8 cellular contexts compared by ENCODE assay signal in the genomic region with DNA sequence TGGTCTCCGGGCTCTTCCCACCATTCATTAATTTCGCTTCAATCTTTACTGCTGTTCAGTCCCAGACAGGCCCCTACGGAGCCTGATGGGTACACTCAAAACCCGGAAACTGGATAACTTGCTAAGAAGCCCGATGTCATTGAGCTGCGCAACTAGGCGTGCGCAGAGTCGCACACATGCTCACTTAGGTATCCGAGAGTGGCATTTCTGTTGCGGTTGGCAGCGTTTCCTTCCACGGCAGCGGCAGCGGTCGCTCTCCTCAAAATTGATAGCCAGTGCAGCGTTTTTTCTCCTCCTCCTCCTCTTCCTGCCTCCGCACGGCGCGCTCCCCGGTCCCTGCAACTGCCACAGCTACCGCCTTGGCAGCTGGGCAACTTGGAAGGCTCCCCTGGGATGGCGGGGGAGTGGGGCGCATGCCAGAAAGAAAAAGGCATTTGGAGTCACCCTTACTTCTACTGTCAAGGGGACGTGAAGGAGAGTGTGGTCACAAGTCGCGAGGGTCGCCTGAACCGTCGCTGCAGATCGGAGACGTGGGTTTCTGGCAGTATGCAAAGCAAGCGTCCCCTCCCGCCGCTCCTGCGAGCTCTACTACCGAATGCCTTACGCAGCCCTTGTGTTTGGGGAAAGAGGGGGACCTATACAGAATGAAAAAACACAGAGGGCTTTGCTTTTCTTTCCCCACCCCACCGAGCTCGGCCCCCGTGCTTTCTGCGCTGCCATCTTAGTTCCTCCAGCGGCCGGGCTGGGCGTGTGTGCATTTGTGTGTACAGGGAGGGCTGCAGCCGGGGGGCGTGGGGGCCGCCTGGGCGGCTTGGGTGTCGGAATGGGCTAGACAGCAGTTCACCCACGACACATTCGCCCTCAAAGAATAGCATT. TPM values are rescaled to one million over a fixed set of nuclear protein-coding genes. Genes with fewer than 3 reads are reported as not detected.
DNase-seq lines count a peak whose midpoint lies in the region; ATAC-seq, FAIRE-seq and TF ChIP-seq lines count a peak whose summit lies in the region.

No MANE protein-coding gene starts in this region.

- no peaks in the 10 kb centered on the region for H3K9me3 ChIP-seq in HepG2 (ENCODE audit: low read length)

- peaks cover 20% of the 10 kb centered on the region for H3K79me2 ChIP-seq in HepG2 (ENCODE audit: insufficient read depth, low read length)

- H3K4me3 ChIP-seq in HepG2 (replicated peaks in 1 of 3; ENCODE audit: insufficient read depth in 1 of 3, low read depth in 2 of 3, low read length in 3 of 3): peak overlapping the region; percentile 62 to 78 (median 76)

- ATAC-seq in GM19372 (IDR thresholded peaks at IDR 0.05; ENCODE audit: low read depth, unreplicated experiment): peak; percentile 55
- peak; percentile 53 for ATAC-seq in HG03521 (IDR thresholded peaks at IDR 0.05; ENCODE audit: unreplicated experiment)
- ATAC-seq in HepG2: peak; percentile 77

- peaks cover 33% of the 10 kb centered on the region for H3K4me1 ChIP-seq in HepG2 (ENCODE audit: insufficient read depth, low read length)

- H2AFZ ChIP-seq in HepG2 (ENCODE audit: low read length): peak overlapping the region; percentile 95

- peak overlapping the region; percentile 97 for H3K27ac ChIP-seq in C4-2B
- H3K27ac ChIP-seq in HepG2 (ENCODE audit: extremely low read length, insufficient read depth, low read length): peak overlapping the region; percentile 56

- under 1% methylated on average over 32 of the region's 53 CpGs for WGBS in HepG2 (ENCODE audit: low lambda C conversion rate)

- no TSS peak for BruUV-seq in HepG2 (replicated peaks; lab: Mats Ljungman, UMichigan)

- peaks cover 8% of the 10 kb centered on the region for H4K20me1 ChIP-seq in HepG2 (ENCODE audit: insufficient read depth, low read length)

- no peak; a peak in 1 of 4 replicates for TF ChIP-seq EP300 in HepG2 (IDR thresholded peaks at IDR 0.05; ENCODE audit: low read depth in 2 of 2, low read length in 2 of 2)
- no peak for TF ChIP-seq EP300 in HepG2 (CRISPR knock-in tag; IDR thresholded peaks at IDR 0.05; ENCODE audit: borderline replicate concordance)

- intact Hi-C loops in HepG2 (cut with micrococcal nuclease; ENCODE audit: unreplicated experiment): loop anchor here (2.0 to 10.0 kb wide), 3 partner anchors 149 to 368 kb away; a partner anchor contains a TSS

- POLR2A ChIA-PET in HepG2 (lab: Yijun Ruan, JAX): no interaction called here

- FAIRE-seq in HepG2 (lab: Jason Lieb, UNC): peak; percentile 80

- no peak for TF ChIP-seq CTCF in C4-2B (conservative IDR thresholded peaks at IDR 0.05)
- no peak; the same call in 1 of the 2 replicates for TF ChIP-seq CTCF in HepG2 (CRISPR knock-in tag; IDR thresholded peaks at IDR 0.05)

- H3K9ac ChIP-seq in HepG2 (ENCODE audit: insufficient read depth, low read depth, low read length): peak overlapping the region; percentile 52

- H3K27me3 ChIP-seq in HepG2 (ENCODE audit: control insufficient read depth in 1 of 2, insufficient read depth in 2 of 2, low read length in 2 of 2): peaks cover 0 to 4% of the 10 kb centered on the region in 2 experiments; a peak in 1 of 5 replicates

- H3K4me2 ChIP-seq in HepG2 (ENCODE audit: low read depth, low read length): peak overlapping the region; percentile 88

- peak; percentile 55 to 77 for TF ChIP-seq POLR2A in HepG2 (IDR thresholded peaks at IDR 0.05; ENCODE audit: insufficient read depth in 1 of 2, low read depth in 2 of 2, low read length in 2 of 2)

- no peak for TF ChIP-seq RAD21 in HepG2 (CRISPR knock-in tag; IDR thresholded peaks at IDR 0.05)

- CTCF ChIA-PET in HepG2 (lab: Yijun Ruan, JAX; ENCODE audit: low intra/inter-chr PET ratio, low total read pairs): no interaction called here

- no peaks in the 10 kb centered on the region for H3K36me3 ChIP-seq in HepG2 (replicated peaks in 1 of 2; ENCODE audit: control insufficient read depth in 1 of 2, insufficient read depth in 2 of 2, low read length in 2 of 2)

- in situ Hi-C loops in HepG2 (cut with HindIII; ENCODE audit: extremely low pct_ligation_motif_present, low pct_unique_long_range_greater_than_20kb): no loop called here

- peak; percentile 93 for DNase-seq in NCI-H69 (lab: John Stamatoyannopoulos, UW)
- DNase-seq in activated CD4-positive, alpha-beta T cell treated with anti-CD3 and anti-CD28 coated beads, Interleukin-2, amount 50 U/mL, for 1 hour: peak; percentile 83
- peak; percentile 97 for DNase-seq in dermis blood vessel endothelial cell
- DNase-seq in HepG2 (ENCODE audit: low spot score): peak; percentile 85
- DNase-seq in stimulated activated CD4-positive, alpha-beta T cell treated with anti-CD3 and anti-CD28 coated beads, Interleukin-2, amount 100 ng/mL, for 48 hours: peak; percentile 76 to 82

TF ChIP-seq in HepG2, 621 proteins besides CTCF, POLR2A, EP300 and RAD21 (continues in another document):
- TF ChIP-seq RFXANK (CRISPR knock-in tag; IDR thresholded peaks at IDR 0.05) (no peak), ZNF841 (CRISPR knock-in tag; IDR thresholded peaks at IDR 0.05; ENCODE audit: borderline replicate concordance) (no peak), CAMTA2 (CRISPR knock-in tag; IDR thresholded peaks at IDR 0.05; ENCODE audit: borderline replicate concordance) (no peak), MXD4 (CRISPR knock-in tag; IDR thresholded peaks at IDR 0.05) (peak; percentile 30; the same call in 1 of the 2 replicates), AGO1 (IDR thresholded peaks at IDR 0.05; ENCODE audit: low read depth, low read length, poor library complexity, severe bottlenecking) (peak; percentile 21), ZNF224 (CRISPR knock-in tag; IDR thresholded peaks at IDR 0.05) (no peak), TCF7 (IDR thresholded peaks at IDR 0.05; ENCODE audit: low read depth) (no peak), ZNF296 (CRISPR knock-in tag; conservative IDR thresholded peaks at IDR 0.05) (no peak), ZNF850 (CRISPR knock-in tag; conservative IDR thresholded peaks at IDR 0.05) (no peak), HCFC1 (IDR thresholded peaks at IDR 0.05; ENCODE audit: low read depth, low read length) (no peak), POLR2AphosphoS2 (IDR thresholded peaks at IDR 0.05; ENCODE audit: low read depth, low read length) (no peak), SMAD9 (CRISPR knock-in tag; IDR thresholded peaks at IDR 0.05) (no peak)
- TF ChIP-seq, protein P1, sequence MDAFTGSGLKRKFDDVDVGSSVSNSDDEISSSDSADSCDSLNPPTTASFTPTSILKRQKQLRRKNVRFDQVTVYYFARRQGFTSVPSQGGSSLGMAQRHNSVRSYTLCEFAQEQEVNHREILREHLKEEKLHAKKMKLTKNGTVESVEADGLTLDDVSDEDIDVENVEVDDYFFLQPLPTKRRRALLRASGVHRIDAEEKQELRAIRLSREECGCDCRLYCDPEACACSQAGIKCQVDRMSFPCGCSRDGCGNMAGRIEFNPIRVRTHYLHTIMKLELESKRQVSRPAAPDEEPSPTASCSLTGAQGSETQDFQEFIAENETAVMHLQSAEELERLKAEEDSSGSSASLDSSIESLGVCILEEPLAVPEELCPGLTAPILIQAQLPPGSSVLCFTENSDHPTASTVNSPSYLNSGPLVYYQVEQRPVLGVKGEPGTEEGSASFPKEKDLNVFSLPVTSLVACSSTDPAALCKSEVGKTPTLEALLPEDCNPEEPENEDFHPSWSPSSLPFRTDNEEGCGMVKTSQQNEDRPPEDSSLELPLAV (CRISPR knock-in tag; conservative IDR thresholded peaks at IDR 0.05; ENCODE audit: low read depth): no peak
- TF ChIP-seq, protein P2, sequence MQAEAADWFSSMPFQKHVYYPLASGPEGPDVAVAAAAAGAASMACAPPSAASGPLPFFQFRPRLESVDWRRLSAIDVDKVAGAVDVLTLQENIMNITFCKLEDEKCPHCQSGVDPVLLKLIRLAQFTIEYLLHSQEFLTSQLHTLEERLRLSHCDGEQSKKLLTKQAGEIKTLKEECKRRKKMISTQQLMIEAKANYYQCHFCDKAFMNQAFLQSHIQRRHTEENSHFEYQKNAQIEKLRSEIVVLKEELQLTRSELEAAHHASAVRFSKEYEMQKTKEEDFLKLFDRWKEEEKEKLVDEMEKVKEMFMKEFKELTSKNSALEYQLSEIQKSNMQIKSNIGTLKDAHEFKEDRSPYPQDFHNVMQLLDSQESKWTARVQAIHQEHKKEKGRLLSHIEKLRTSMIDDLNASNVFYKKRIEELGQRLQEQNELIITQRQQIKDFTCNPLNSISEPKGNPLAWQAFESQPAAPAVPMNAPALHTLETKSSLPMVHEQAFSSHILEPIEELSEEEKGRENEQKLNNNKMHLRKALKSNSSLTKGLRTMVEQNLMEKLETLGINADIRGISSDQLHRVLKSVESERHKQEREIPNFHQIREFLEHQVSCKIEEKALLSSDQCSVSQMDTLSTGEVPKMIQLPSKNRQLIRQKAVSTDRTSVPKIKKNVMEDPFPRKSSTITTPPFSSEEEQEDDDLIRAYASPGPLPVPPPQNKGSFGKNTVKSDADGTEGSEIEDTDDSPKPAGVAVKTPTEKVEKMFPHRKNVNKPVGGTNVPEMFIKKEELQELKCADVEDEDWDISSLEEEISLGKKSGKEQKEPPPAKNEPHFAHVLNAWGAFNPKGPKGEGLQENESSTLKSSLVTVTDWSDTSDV (CRISPR knock-in tag; IDR thresholded peaks at IDR 0.05): no peak

RNA-seq across cellular contexts. Expression of a gene that starts 2.5 kb away (rescaled TPM):
- 169 and 214 TPM in 2 replicates for total RNA-seq in dermis blood vessel endothelial cell
- 35.3 and 62.5 TPM in 2 replicates for total RNA-seq in HepG2 (2016; rRNA removed; fragmentation: Illumina TruSeq; extraction: Trizol)
- total RNA-seq in HepG2 (2016; cell fraction: cytosol; rRNA removed; fragmentation: Illumina TruSeq; extraction: Trizol; ENCODE audit: low read depth): 7.1 and 7.5 TPM in 2 replicates
- total RNA-seq in HepG2 (2016; cell fraction: insoluble cytoplasmic fraction; rRNA removed; fragmentation: Illumina TruSeq; extraction: Trizol): 37.1 and 59.7 TPM in 2 replicates
- total RNA-seq in HepG2 (2016; cell fraction: membrane; rRNA removed; fragmentation: Illumina TruSeq; extraction: Trizol): 13.7 TPM in 2 replicates
- 62.5 and 65.0 TPM in 2 replicates for total RNA-seq in HepG2 (2016; cell fraction: nucleus; rRNA removed; fragmentation: Illumina TruSeq; extraction: Trizol)
- 14.4 and 16.3 TPM in 2 replicates for polyA plus RNA-seq in HepG2 (2011; rRNA removed)
- 11.8 and 16.0 TPM in 2 replicates for polyA plus RNA-seq in HepG2 (2011; cell fraction: cytosol; rRNA removed)
- 15.9 and 17.8 TPM in 2 replicates for polyA plus RNA-seq in HepG2 (2011; cell fraction: nucleus; rRNA removed)
- polyA plus RNA-seq in HepG2 (2012): 20.3 and 20.9 TPM in 2 replicates
- polyA plus RNA-seq in HepG2 (2016; cell fraction: cytosol; fragmentation: Illumina TruSeq; extraction: Trizol; ENCODE audit: low read depth): 1.5 and 1.7 TPM in 2 replicates
- polyA plus RNA-seq in HepG2 (2016; cell fraction: insoluble cytoplasmic fraction; fragmentation: Illumina TruSeq; extraction: Trizol; ENCODE audit: low read depth): 37.4 and 41.6 TPM in 2 replicates
- 4.3 and 5.2 TPM in 2 replicates for polyA plus RNA-seq in HepG2 (2016; cell fraction: membrane; fragmentation: Illumina TruSeq; extraction: Trizol; ENCODE audit: low read depth)
- 37.1 and 37.5 TPM in 2 replicates for polyA plus RNA-seq in HepG2 (2016; cell fraction: nucleus; fragmentation: Illumina TruSeq; extraction: Trizol; ENCODE audit: insufficient read depth, low read depth)
- 21.8 and 47.6 TPM in 2 replicates for polyA minus RNA-seq in HepG2 (2011; rRNA and poly(A)+ RNA removed; ENCODE audit: low replicate concordance)
- 32.1 and 37.1 TPM in 2 replicates for polyA minus RNA-seq in HepG2 (2011; cell fraction: cytosol; rRNA and poly(A)+ RNA removed)
- polyA minus RNA-seq in HepG2 (2011; cell fraction: nucleus; rRNA and poly(A)+ RNA removed): 99.5 and 105 TPM in 2 replicates

Comparison
In these comparisons a context has a peak if more than half of its experiments do, and no peak if none do; other contexts are left out.
1. Peak in every context shown above with its lines: DNase-seq, ATAC-seq, H3K4me3 ChIP-seq and H3K27ac ChIP-seq.